ENCODE assay signal across 1 cellular context in the genomic region with DNA sequence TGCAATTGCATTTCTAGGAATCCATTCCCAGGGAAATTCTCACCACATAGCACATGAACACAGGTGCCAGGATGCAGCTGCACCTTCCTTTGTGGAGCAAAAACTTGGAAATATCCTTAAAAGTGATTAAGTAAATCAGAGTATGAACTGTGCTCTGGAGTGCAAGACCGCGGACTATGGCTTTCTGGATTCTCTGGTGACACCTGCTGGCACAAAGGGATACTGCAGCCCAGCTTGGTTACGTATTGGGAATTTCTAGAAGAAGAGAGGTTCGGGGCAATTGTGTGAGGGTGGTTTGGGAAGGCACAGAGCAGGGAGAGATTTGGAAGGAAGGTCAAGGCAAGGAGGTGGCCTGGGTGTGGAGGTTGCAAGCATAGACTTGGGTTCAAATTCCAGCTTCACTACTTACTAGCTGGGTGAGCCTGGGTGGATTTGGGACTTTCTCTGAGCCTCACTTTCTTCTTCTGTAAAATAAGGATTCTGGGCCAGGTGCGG.
TF ChIP-seq lines count a peak whose summit lies in the region.

No MANE protein-coding gene starts in this region.

TF ChIP-seq in HepG2, 621 proteins besides CTCF, POLR2A, EP300 and RAD21 (continued from another document and continues in another):
- TF ChIP-seq, protein P1, sequence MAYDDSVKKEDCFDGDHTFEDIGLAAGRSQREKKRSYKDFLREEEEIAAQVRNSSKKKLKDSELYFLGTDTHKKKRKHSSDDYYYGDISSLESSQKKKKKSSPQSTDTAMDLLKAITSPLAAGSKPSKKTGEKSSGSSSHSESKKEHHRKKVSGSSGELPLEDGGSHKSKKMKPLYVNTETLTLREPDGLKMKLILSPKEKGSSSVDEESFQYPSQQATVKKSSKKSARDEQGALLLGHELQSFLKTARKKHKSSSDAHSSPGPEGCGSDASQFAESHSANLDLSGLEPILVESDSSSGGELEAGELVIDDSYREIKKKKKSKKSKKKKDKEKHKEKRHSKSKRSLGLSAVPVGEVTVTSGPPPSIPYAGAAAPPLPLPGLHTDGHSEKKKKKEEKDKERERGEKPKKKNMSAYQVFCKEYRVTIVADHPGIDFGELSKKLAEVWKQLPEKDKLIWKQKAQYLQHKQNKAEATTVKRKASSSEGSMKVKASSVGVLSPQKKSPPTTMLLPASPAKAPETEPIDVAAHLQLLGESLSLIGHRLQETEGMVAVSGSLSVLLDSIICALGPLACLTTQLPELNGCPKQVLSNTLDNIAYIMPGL (CRISPR knock-in tag; IDR thresholded peaks at IDR 0.05; ENCODE audit: borderline replicate concordance in 1 of 2, low read depth in 1 of 2) = peak; percentile 46 to 84; a peak in 3 of 4 replicates
- TF ChIP-seq, protein P2, sequence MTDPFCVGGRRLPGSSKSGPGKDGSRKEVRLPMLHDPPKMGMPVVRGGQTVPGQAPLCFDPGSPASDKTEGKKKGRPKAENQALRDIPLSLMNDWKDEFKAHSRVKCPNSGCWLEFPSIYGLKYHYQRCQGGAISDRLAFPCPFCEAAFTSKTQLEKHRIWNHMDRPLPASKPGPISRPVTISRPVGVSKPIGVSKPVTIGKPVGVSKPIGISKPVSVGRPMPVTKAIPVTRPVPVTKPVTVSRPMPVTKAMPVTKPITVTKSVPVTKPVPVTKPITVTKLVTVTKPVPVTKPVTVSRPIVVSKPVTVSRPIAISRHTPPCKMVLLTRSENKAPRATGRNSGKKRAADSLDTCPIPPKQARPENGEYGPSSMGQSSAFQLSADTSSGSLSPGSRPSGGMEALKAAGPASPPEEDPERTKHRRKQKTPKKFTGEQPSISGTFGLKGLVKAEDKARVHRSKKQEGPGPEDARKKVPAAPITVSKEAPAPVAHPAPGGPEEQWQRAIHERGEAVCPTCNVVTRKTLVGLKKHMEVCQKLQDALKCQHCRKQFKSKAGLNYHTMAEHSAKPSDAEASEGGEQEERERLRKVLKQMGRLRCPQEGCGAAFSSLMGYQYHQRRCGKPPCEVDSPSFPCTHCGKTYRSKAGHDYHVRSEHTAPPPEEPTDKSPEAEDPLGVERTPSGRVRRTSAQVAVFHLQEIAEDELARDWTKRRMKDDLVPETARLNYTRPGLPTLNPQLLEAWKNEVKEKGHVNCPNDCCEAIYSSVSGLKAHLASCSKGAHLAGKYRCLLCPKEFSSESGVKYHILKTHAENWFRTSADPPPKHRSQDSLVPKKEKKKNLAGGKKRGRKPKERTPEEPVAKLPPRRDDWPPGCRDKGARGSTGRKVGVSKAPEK (CRISPR knock-in tag; IDR thresholded peaks at IDR 0.05; ENCODE audit: borderline replicate concordance) = no peak
- TF ChIP-seq HNF4G (IDR thresholded peaks at IDR 0.05; ENCODE audit: borderline replicate concordance, low read depth, low read length) (no peak), HNF4G (CRISPR knock-in tag; IDR thresholded peaks at IDR 0.05; ENCODE audit: borderline replicate concordance, low read depth) (no peak), ZSCAN21 (CRISPR knock-in tag; IDR thresholded peaks at IDR 0.05; ENCODE audit: borderline replicate concordance) (no peak), RBM39 (IDR thresholded peaks at IDR 0.05; ENCODE audit: low read depth, low read length, poor library complexity, severe bottlenecking) (no peak), ZNF737 (CRISPR knock-in tag; IDR thresholded peaks at IDR 0.05; ENCODE audit: borderline replicate concordance) (no peak), ZBTB7A (CRISPR knock-in tag; IDR thresholded peaks at IDR 0.05) (no peak), ZBTB38 (CRISPR knock-in tag; IDR thresholded peaks at IDR 0.05) (0 out of 2 replicates have a peak, but pooled peaks have one; percentile 31), ZNF550 (CRISPR knock-in tag; IDR thresholded peaks at IDR 0.05; ENCODE audit: borderline replicate concordance) (no peak), ZNF674 (CRISPR knock-in tag; IDR thresholded peaks at IDR 0.05; ENCODE audit: low read depth) (no peak), ZNF335 (CRISPR knock-in tag; IDR thresholded peaks at IDR 0.05) (peak; percentile 62; the same call in 1 of the 2 replicates), MATR3 (CRISPR knock-in tag; IDR thresholded peaks at IDR 0.05) (no peak), HNRNPL (IDR thresholded peaks at IDR 0.05; ENCODE audit: low read depth, low read length) (no peak), PAF1 (CRISPR knock-in tag; IDR thresholded peaks at IDR 0.05) (no peak), HOXA5 (CRISPR knock-in tag; IDR thresholded peaks at IDR 0.05) (0 out of 2 replicates have a peak, but pooled peaks have one; percentile 34), ZNF264 (CRISPR knock-in tag; IDR thresholded peaks at IDR 0.05) (no peak), KLF16 (CRISPR knock-in tag; IDR thresholded peaks at IDR 0.05) (peak in 1 of 2 experiments; percentile 79; a peak in 2 of 4 replicates), ZNF7 (CRISPR knock-in tag; IDR thresholded peaks at IDR 0.05) (no peak), AHR (CRISPR knock-in tag; IDR thresholded peaks at IDR 0.05) (no peak; the same call in 1 of the 2 replicates), BRD4 (CRISPR knock-in tag; IDR thresholded peaks at IDR 0.05) (no peak), RAD51 (IDR thresholded peaks at IDR 0.05; ENCODE audit: borderline replicate concordance) (no peak), ZNF790 (CRISPR knock-in tag; IDR thresholded peaks at IDR 0.05; ENCODE audit: borderline replicate concordance) (peak; percentile 26), YEATS4 (CRISPR knock-in tag; IDR thresholded peaks at IDR 0.05; ENCODE audit: borderline replicate concordance) (no peak), NFIC (IDR thresholded peaks at IDR 0.05; ENCODE audit: low read length) (no peak)
- TF ChIP-seq, protein P3, sequence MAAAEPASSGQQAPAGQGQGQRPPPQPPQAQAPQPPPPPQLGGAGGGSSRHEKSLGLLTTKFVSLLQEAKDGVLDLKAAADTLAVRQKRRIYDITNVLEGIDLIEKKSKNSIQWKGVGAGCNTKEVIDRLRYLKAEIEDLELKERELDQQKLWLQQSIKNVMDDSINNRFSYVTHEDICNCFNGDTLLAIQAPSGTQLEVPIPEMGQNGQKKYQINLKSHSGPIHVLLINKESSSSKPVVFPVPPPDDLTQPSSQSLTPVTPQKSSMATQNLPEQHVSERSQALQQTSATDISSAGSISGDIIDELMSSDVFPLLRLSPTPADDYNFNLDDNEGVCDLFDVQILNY (CRISPR knock-in tag; conservative IDR thresholded peaks at IDR 0.05) = no peak
- TF ChIP-seq, protein P4, sequence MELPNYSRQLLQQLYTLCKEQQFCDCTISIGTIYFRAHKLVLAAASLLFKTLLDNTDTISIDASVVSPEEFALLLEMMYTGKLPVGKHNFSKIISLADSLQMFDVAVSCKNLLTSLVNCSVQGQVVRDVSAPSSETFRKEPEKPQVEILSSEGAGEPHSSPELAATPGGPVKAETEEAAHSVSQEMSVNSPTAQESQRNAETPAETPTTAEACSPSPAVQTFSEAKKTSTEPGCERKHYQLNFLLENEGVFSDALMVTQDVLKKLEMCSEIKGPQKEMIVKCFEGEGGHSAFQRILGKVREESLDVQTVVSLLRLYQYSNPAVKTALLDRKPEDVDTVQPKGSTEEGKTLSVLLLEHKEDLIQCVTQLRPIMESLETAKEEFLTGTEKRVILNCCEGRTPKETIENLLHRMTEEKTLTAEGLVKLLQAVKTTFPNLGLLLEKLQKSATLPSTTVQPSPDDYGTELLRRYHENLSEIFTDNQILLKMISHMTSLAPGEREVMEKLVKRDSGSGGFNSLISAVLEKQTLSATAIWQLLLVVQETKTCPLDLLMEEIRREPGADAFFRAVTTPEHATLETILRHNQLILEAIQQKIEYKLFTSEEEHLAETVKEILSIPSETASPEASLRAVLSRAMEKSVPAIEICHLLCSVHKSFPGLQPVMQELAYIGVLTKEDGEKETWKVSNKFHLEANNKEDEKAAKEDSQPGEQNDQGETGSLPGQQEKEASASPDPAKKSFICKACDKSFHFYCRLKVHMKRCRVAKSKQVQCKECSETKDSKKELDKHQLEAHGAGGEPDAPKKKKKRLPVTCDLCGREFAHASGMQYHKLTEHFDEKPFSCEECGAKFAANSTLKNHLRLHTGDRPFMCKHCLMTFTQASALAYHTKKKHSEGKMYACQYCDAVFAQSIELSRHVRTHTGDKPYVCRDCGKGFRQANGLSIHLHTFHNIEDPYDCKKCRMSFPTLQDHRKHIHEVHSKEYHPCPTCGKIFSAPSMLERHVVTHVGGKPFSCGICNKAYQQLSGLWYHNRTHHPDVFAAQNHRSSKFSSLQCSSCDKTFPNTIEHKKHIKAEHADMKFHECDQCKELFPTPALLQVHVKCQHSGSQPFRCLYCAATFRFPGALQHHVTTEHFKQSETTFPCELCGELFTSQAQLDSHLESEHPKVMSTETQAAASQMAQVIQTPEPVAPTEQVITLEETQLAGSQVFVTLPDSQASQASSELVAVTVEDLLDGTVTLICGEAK (IDR thresholded peaks at IDR 0.05) = no peak
- TF ChIP-seq, protein P4 (CRISPR knock-in tag; IDR thresholded peaks at IDR 0.05) = no peak
- TF ChIP-seq, protein P5, sequence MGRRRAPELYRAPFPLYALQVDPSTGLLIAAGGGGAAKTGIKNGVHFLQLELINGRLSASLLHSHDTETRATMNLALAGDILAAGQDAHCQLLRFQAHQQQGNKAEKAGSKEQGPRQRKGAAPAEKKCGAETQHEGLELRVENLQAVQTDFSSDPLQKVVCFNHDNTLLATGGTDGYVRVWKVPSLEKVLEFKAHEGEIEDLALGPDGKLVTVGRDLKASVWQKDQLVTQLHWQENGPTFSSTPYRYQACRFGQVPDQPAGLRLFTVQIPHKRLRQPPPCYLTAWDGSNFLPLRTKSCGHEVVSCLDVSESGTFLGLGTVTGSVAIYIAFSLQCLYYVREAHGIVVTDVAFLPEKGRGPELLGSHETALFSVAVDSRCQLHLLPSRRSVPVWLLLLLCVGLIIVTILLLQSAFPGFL (CRISPR knock-in tag; IDR thresholded peaks at IDR 0.05) = no peak
- TF ChIP-seq, protein P6, sequence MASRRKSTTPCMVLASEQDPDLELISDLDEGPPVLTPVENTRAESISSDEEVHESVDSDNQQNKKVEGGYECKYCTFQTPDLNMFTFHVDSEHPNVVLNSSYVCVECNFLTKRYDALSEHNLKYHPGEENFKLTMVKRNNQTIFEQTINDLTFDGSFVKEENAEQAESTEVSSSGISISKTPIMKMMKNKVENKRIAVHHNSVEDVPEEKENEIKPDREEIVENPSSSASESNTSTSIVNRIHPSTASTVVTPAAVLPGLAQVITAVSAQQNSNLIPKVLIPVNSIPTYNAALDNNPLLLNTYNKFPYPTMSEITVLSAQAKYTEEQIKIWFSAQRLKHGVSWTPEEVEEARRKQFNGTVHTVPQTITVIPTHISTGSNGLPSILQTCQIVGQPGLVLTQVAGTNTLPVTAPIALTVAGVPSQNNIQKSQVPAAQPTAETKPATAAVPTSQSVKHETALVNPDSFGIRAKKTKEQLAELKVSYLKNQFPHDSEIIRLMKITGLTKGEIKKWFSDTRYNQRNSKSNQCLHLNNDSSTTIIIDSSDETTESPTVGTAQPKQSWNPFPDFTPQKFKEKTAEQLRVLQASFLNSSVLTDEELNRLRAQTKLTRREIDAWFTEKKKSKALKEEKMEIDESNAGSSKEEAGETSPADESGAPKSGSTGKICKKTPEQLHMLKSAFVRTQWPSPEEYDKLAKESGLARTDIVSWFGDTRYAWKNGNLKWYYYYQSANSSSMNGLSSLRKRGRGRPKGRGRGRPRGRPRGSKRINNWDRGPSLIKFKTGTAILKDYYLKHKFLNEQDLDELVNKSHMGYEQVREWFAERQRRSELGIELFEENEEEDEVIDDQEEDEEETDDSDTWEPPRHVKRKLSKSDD (CRISPR knock-in tag; IDR thresholded peaks at IDR 0.05; ENCODE audit: low read depth) = no peak
- TF ChIP-seq, protein P7, sequence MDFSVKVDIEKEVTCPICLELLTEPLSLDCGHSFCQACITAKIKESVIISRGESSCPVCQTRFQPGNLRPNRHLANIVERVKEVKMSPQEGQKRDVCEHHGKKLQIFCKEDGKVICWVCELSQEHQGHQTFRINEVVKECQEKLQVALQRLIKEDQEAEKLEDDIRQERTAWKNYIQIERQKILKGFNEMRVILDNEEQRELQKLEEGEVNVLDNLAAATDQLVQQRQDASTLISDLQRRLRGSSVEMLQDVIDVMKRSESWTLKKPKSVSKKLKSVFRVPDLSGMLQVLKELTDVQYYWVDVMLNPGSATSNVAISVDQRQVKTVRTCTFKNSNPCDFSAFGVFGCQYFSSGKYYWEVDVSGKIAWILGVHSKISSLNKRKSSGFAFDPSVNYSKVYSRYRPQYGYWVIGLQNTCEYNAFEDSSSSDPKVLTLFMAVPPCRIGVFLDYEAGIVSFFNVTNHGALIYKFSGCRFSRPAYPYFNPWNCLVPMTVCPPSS (IDR thresholded peaks at IDR 0.05) = no peak
- TF ChIP-seq, protein P8, sequence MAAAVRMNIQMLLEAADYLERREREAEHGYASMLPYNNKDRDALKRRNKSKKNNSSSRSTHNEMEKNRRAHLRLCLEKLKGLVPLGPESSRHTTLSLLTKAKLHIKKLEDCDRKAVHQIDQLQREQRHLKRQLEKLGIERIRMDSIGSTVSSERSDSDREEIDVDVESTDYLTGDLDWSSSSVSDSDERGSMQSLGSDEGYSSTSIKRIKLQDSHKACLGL (CRISPR knock-in tag; IDR thresholded peaks at IDR 0.05) = no peak
- TF ChIP-seq, protein P9, sequence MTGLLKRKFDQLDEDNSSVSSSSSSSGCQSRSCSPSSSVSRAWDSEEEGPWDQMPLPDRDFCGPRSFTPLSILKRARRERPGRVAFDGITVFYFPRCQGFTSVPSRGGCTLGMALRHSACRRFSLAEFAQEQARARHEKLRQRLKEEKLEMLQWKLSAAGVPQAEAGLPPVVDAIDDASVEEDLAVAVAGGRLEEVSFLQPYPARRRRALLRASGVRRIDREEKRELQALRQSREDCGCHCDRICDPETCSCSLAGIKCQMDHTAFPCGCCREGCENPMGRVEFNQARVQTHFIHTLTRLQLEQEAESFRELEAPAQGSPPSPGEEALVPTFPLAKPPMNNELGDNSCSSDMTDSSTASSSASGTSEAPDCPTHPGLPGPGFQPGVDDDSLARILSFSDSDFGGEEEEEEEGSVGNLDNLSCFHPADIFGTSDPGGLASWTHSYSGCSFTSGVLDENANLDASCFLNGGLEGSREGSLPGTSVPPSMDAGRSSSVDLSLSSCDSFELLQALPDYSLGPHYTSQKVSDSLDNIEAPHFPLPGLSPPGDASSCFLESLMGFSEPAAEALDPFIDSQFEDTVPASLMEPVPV (CRISPR knock-in tag; IDR thresholded peaks at IDR 0.05) = no peak
